Comparison of ENCODE assay signal across 23 cellular contexts in genomic region chr6:15404700-15404980, GRCh38.
DNase-seq lines count a peak whose midpoint lies in the region; ATAC-seq lines count a peak whose summit lies in the region.
"Had no signal": no experiment of that assay in that cellular context is flagged by ENCODE, and none has a peak within 500 bp of the region (broad histone marks: within the 10 kb centered on the region; RNA-seq: fewer than 3 reads in every experiment).

No MANE protein-coding gene starts in this region.

- no peaks in the 10 kb centered on the region for H3K9me3 Mint-ChIP-seq in activated CD8-positive, alpha-beta memory T cell treated with anti-CD3 and anti-CD28 coated beads, Interleukin-2, amount 10 ng/mL, durations not matched to agents 7 days and 5 days (ENCODE audit: low read depth)
- no peaks in the 10 kb centered on the region for H3K9me3 Mint-ChIP-seq in activated naive CD8-positive, alpha-beta T cell (ENCODE audit: low read depth)
- no peaks in the 10 kb centered on the region for H3K9me3 Mint-ChIP-seq in stimulated activated naive CD8-positive, alpha-beta T cell treated with anti-CD3 and anti-CD28 coated beads, Interleukin-15, amount 100 ng/mL, for 72 hours
- no peaks in the 10 kb centered on the region for H3K9me3 Mint-ChIP-seq in activated CD4-positive, alpha-beta T cell treated with anti-CD3 and anti-CD28 coated beads for 36 hours (ENCODE audit: low read depth)
- H3K9me3 Mint-ChIP-seq: activated CD4-positive, alpha-beta T cell treated with anti-CD3 and anti-CD28 coated beads, Interleukin-2, amount 10 ng/mL, durations not matched to agents 24 days and 14 days; T-cell had no signal

- H3K27me3 Mint-ChIP-seq in activated CD8-positive, alpha-beta memory T cell treated with anti-CD3 and anti-CD28 coated beads, Interleukin-2, amount 10 ng/mL, durations not matched to agents 7 days and 5 days = no peaks in the 10 kb centered on the region
- no peaks in the 10 kb centered on the region for H3K27me3 Mint-ChIP-seq in activated naive CD8-positive, alpha-beta T cell
- H3K27me3 Mint-ChIP-seq in stimulated activated naive CD8-positive, alpha-beta T cell treated with anti-CD3 and anti-CD28 coated beads, Interleukin-15, amount 100 ng/mL, for 72 hours = no peaks in the 10 kb centered on the region
- H3K27me3 Mint-ChIP-seq in activated CD4-positive, alpha-beta T cell treated with anti-CD3 and anti-CD28 coated beads for 36 hours = no peaks in the 10 kb centered on the region
- H3K27me3 Mint-ChIP-seq: activated CD4-positive, alpha-beta T cell treated with anti-CD3 and anti-CD28 coated beads, Interleukin-2, amount 10 ng/mL, durations not matched to agents 24 days and 14 days; T-cell had no signal

- H3K36me3 ChIP-seq in iPS-20b (ENCODE audit: insufficient read depth, low read depth, low read length) = no peaks in the 10 kb centered on the region
- H3K36me3 ChIP-seq: colonic mucosa, heart right ventricle, right atrium auricular region had no signal

- peaks cover 70% of the 10 kb centered on the region for H3K4me1 Mint-ChIP-seq in activated CD8-positive, alpha-beta memory T cell treated with anti-CD3 and anti-CD28 coated beads, Interleukin-2, amount 10 ng/mL, durations not matched to agents 7 days and 5 days
- H3K4me1 Mint-ChIP-seq in activated naive CD8-positive, alpha-beta T cell (ENCODE audit: low read depth) = peaks cover 89% of the 10 kb centered on the region
- H3K4me1 Mint-ChIP-seq in stimulated activated naive CD8-positive, alpha-beta T cell treated with anti-CD3 and anti-CD28 coated beads, Interleukin-15, amount 100 ng/mL, for 72 hours = peaks cover 100% of the 10 kb centered on the region
- peaks cover 86% of the 10 kb centered on the region for H3K4me1 Mint-ChIP-seq in activated CD4-positive, alpha-beta T cell treated with anti-CD3 and anti-CD28 coated beads for 36 hours

- POLR2A ChIA-PET in activated CD4-positive, alpha-beta T cell treated with anti-CD3 and anti-CD28 coated beads for 36 hours (lab: Charles Lee) = interaction anchor here (0.6 to 0.7 kb wide), 3 partner anchors 10 to 151 kb away, joined by 3 to 6 read pairs (median 5); no protein-coding TSS in a partner anchor

- H3K4me1 ChIP-seq in iPS-20b (ENCODE audit: insufficient read depth, low read length) = peaks cover 76% of the 10 kb centered on the region

- H3K9me3 ChIP-seq in iPS-20b (ENCODE audit: insufficient read depth, low read depth, low read length) = no peaks in the 10 kb centered on the region
- H3K9me3 ChIP-seq: A549, body of pancreas, colonic mucosa, heart right ventricle, mucosa of descending colon, right atrium auricular region had no signal

- H3K27ac ChIP-seq in iPS-20b (ENCODE audit: low read length) = no peak overlapping the region
- H3K27ac ChIP-seq: A549, body of pancreas, C4-2B, colonic mucosa, right atrium auricular region had no signal

- no peak for DNase-seq in activated CD8-positive, alpha-beta memory T cell treated with anti-CD3 and anti-CD28 coated beads, Interleukin-2, amount 10 ng/mL, durations not matched to agents 7 days and 5 days
- DNase-seq in activated CD8-positive, alpha-beta memory T cell treated with anti-CD3 and anti-CD28 coated beads for 24 hours = no peak
- DNase-seq in stimulated activated naive CD8-positive, alpha-beta T cell treated with anti-CD3 and anti-CD28 coated beads, Interleukin-15, amount 100 ng/mL, for 72 hours = no peak
- DNase-seq in Kasumi-1 (lab: John Stamatoyannopoulos, UW) = no peak
- DNase-seq in activated CD4-positive, alpha-beta T cell treated with anti-CD3 and anti-CD28 coated beads for 36 hours = no peak
- DNase-seq: activated naive CD4-positive, alpha-beta T cell treated with anti-CD3 and anti-CD28 coated beads, Interleukin-2, amount 50 U/mL, for 16 hours; colonic mucosa; heart right ventricle; left ventricle myocardium superior; mucosa of descending colon; NCI-H1436; occipital lobe; PC-3; SHP77 treated with DMSO at 0.1 percent for 48 hours; T-cell had no signal

- H3K4me3 Mint-ChIP-seq in activated CD8-positive, alpha-beta memory T cell treated with anti-CD3 and anti-CD28 coated beads, Interleukin-2, amount 10 ng/mL, durations not matched to agents 7 days and 5 days = no peak overlapping the region
- no peak overlapping the region for H3K4me3 Mint-ChIP-seq in activated naive CD8-positive, alpha-beta T cell
- H3K4me3 Mint-ChIP-seq in stimulated activated naive CD8-positive, alpha-beta T cell treated with anti-CD3 and anti-CD28 coated beads, Interleukin-15, amount 100 ng/mL, for 72 hours = peak overlapping the region; percentile 4 to 19
- no peak overlapping the region for H3K4me3 Mint-ChIP-seq in activated CD4-positive, alpha-beta T cell treated with anti-CD3 and anti-CD28 coated beads for 36 hours

- intact Hi-C loops in activated CD4-positive, alpha-beta T cell treated with anti-CD3 and anti-CD28 coated beads for 36 hours (cut with DNase I, micrococcal nuclease) = no loop called here

- peak overlapping the region; percentile 10; the same call in 1 of the 2 replicates for H3K4me3 ChIP-seq in iPS-20b (ENCODE audit: low read length)
- H3K4me3 ChIP-seq: A549, body of pancreas, colonic mucosa, heart right ventricle, mucosa of descending colon, right atrium auricular region had no signal

- CTCF ChIA-PET in activated CD8-positive, alpha-beta memory T cell treated with anti-CD3 and anti-CD28 coated beads, Interleukin-2, amount 10 ng/mL, durations not matched to agents 7 days and 5 days (lab: Charles Lee) = interaction anchor here (1.1 to 2.1 kb wide), 4 partner anchors 34 to 144 kb away, joined by 3 to 8 read pairs (median 3); no protein-coding TSS in a partner anchor
- CTCF ChIA-PET in activated CD4-positive, alpha-beta T cell treated with anti-CD3 and anti-CD28 coated beads for 36 hours (lab: Charles Lee) = interaction anchor here (0.8 to 1.4 kb wide), 4 partner anchors 9 to 115 kb away, joined by 3 to 5 read pairs (median 4); no protein-coding TSS in a partner anchor

- no peak for ATAC-seq in activated CD8-positive, alpha-beta memory T cell treated with anti-CD3 and anti-CD28 coated beads, Interleukin-2, amount 10 ng/mL, durations not matched to agents 7 days and 5 days
- ATAC-seq in stimulated activated naive CD8-positive, alpha-beta T cell treated with anti-CD3 and anti-CD28 coated beads, Interleukin-15, amount 100 ng/mL, for 72 hours = no peak
- no peak for ATAC-seq in activated CD4-positive, alpha-beta T cell treated with anti-CD3 and anti-CD28 coated beads for 36 hours
- no peak for ATAC-seq in HG02610 (IDR thresholded peaks at IDR 0.05; ENCODE audit: unreplicated experiment)
- ATAC-seq: A549, body of pancreas, heart right ventricle, left ventricle myocardium superior, mucosa of descending colon, PC-3 had no signal

- no peaks in the 10 kb centered on the region for H3K27me3 ChIP-seq in iPS-20b (ENCODE audit: insufficient read depth, low read length)
- H3K27me3 ChIP-seq: body of pancreas, colonic mucosa, heart right ventricle, right atrium auricular region had no signal

- peaks cover 2% of the 10 kb centered on the region for H3K36me3 Mint-ChIP-seq in activated CD8-positive, alpha-beta memory T cell treated with anti-CD3 and anti-CD28 coated beads, Interleukin-2, amount 10 ng/mL, durations not matched to agents 7 days and 5 days
- no peaks in the 10 kb centered on the region for H3K36me3 Mint-ChIP-seq in activated naive CD8-positive, alpha-beta T cell
- H3K36me3 Mint-ChIP-seq in activated CD4-positive, alpha-beta T cell treated with anti-CD3 and anti-CD28 coated beads for 36 hours (ENCODE audit: low read depth) = no peaks in the 10 kb centered on the region
- H3K36me3 Mint-ChIP-seq: T-cell had no signal

- peak overlapping the region; percentile 59 for H3K27ac Mint-ChIP-seq in activated CD8-positive, alpha-beta memory T cell treated with anti-CD3 and anti-CD28 coated beads, Interleukin-2, amount 10 ng/mL, durations not matched to agents 7 days and 5 days
- H3K27ac Mint-ChIP-seq in activated naive CD8-positive, alpha-beta T cell = peak overlapping the region; percentile 50
- no peak overlapping the region for H3K27ac Mint-ChIP-seq in stimulated activated naive CD8-positive, alpha-beta T cell treated with anti-CD3 and anti-CD28 coated beads, Interleukin-15, amount 100 ng/mL, for 72 hours
- H3K27ac Mint-ChIP-seq in activated CD4-positive, alpha-beta T cell treated with anti-CD3 and anti-CD28 coated beads for 36 hours = no peak overlapping the region

- no peak overlapping the region for H3K9ac ChIP-seq in iPS-20b (ENCODE audit: low read depth, low read length)

Comparison
In these comparisons a context has a peak if more than half of its experiments do, and no peak if none do; other contexts are left out.
1. H3K27ac Mint-ChIP-seq: peak in activated CD8-positive, alpha-beta memory T cell treated with anti-CD3 and anti-CD28 coated beads, Interleukin-2, amount 10 ng/mL, durations not matched to agents 7 days and 5 days (single experiment) and activated naive CD8-positive, alpha-beta T cell (single experiment); none in stimulated activated naive CD8-positive, alpha-beta T cell treated with anti-CD3 and anti-CD28 coated beads, Interleukin-15, amount 100 ng/mL, for 72 hours (0 of 2) and activated CD4-positive, alpha-beta T cell treated with anti-CD3 and anti-CD28 coated beads for 36 hours (single experiment).
2. H3K4me3 Mint-ChIP-seq: peak in stimulated activated naive CD8-positive, alpha-beta T cell treated with anti-CD3 and anti-CD28 coated beads, Interleukin-15, amount 100 ng/mL, for 72 hours (2 of 2); none in activated CD8-positive, alpha-beta memory T cell treated with anti-CD3 and anti-CD28 coated beads, Interleukin-2, amount 10 ng/mL, durations not matched to agents 7 days and 5 days (single experiment), activated naive CD8-positive, alpha-beta T cell (single experiment) and activated CD4-positive, alpha-beta T cell treated with anti-CD3 and anti-CD28 coated beads for 36 hours (single experiment).